ENCODE assay signal across 8 cellular contexts in the genomic region with DNA sequence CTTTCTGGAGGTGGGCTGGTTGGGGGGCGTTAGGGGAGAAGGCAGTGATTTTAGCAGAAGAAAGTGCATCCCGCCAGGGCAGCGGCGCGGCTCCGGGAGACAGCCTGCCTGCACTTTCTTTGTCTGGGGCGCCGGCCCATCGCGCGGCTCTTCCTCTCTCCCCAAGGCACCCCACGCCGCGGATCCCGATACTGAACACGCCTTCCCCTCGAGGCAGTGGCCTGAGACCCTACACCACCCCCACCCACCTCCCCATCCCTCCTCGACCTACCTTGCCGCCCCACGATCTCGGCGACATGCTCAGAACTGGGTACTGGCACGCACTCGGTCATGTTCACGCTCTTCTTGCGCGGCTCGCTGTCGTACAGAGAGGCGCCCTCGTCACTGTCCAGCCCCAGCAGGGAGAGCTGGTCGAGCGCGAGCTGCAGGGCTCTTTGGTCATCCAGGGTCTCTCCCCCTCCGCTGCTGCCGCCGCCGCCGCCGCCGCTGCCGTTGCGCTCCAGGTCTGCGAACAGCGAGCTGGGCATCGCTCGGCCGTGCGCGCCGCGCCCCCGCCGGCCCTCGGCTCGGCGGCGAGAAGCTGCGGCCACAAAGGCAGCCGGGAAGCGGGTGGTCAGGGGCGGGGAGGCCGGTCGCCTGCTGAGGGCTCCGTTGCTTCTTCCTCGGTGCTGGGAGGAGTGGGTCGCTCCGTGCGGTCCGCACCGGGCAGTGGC. TPM values are rescaled to one million over a fixed set of nuclear protein-coding genes. Genes with fewer than 3 reads are reported as not detected.
DNase-seq lines count a peak whose midpoint lies in the region; ATAC-seq and TF ChIP-seq lines count a peak whose summit lies in the region.

No MANE protein-coding gene starts in this region.

- DNase-seq in activated CD4-positive, CD25-positive, alpha-beta regulatory T cell treated with anti-CD3 and anti-CD28 coated beads, Interleukin-2, amount 50 U/mL, for 72 hours = peak; percentile 36
- DNase-seq in SK-MEL-5 (ENCODE audit: low read depth, low spot score) = peak; percentile 28
- DNase-seq in mammary epithelial cell = peak; percentile 46
- DNase-seq in iris pigment epithelial cell (ENCODE audit: low read depth) = peak; percentile 66
- DNase-seq in cortex of kidney (lab: John Stamatoyannopoulos, UW) = no peak

- peak overlapping the region; percentile 73 to 81 (median 77) for H3K4me3 ChIP-seq in mammary epithelial cell (replicated peaks in 1 of 3; ENCODE audit: insufficient read depth in 1 of 3, low read depth in 2 of 3, low read length in 3 of 3)
- peak overlapping the region; percentile 48 to 87 (median 76) for H3K4me3 ChIP-seq in skin epidermis

- WGBS in mammary epithelial cell (ENCODE audit: low coverage, missing lambda C conversion rate) = 2% methylated on average over 11 of the region's 71 CpGs

- H3K9me3 ChIP-seq in mammary epithelial cell (replicated peaks; ENCODE audit: insufficient read depth, low read length) = no peaks in the 10 kb centered on the region

- no peak overlapping the region for H3K9ac ChIP-seq in mammary epithelial cell (ENCODE audit: insufficient read depth, low read length)

- intact Hi-C loops in mammary epithelial cell (cut with micrococcal nuclease) = loop anchor here (10.0 kb wide), 3 partner anchors 101 to 631 kb away; no protein-coding TSS in a partner anchor

- H3K27me3 ChIP-seq in mammary epithelial cell (ENCODE audit: insufficient read depth, low read length) = no peaks in the 10 kb centered on the region

- ATAC-seq in activated CD4-positive, CD25-positive, alpha-beta regulatory T cell treated with anti-CD3 and anti-CD28 coated beads, Interleukin-2, amount 50 U/mL, for 24 hours = no peak
- ATAC-seq in HG02981 (IDR thresholded peaks at IDR 0.05; ENCODE audit: unreplicated experiment) = peak; percentile 3

- dilution Hi-C loops in mammary epithelial cell (cut with HindIII; ENCODE audit: low sequenced_read_pairs) = no loop called here

- H4K20me1 ChIP-seq in mammary epithelial cell (ENCODE audit: insufficient read depth, low read length) = no peaks in the 10 kb centered on the region

- no peak for TF ChIP-seq CTCF in mammary epithelial cell (conservative IDR thresholded peaks at IDR 0.05 in 1 of 2, IDR thresholded peaks at IDR 0.05 in 1 of 2; ENCODE audit: extremely low read depth in 1 of 2, insufficient read depth in 1 of 2, low read depth in 1 of 2, low read length in 2 of 2)

- no peak overlapping the region for H3K27ac ChIP-seq in mammary epithelial cell (ENCODE audit: insufficient read depth, low read depth, low read length)
- peak overlapping the region in 20 of 21 experiments; percentile 37 to 93 (median 84) for H3K27ac ChIP-seq in skin epidermis

- no peaks in the 10 kb centered on the region for H3K36me3 ChIP-seq in mammary epithelial cell (ENCODE audit: insufficient read depth, low read length)

- no peaks in the 10 kb centered on the region for H3K79me2 ChIP-seq in mammary epithelial cell (ENCODE audit: insufficient read depth, low read length)

- peak overlapping the region; percentile 89 for H2AFZ ChIP-seq in mammary epithelial cell (ENCODE audit: low read depth, low read length)

- peaks cover 11% of the 10 kb centered on the region for H3K4me1 ChIP-seq in mammary epithelial cell (ENCODE audit: insufficient read depth, low read length)

- no TSS peak for BruUV-seq in mammary epithelial cell (replicated peaks; lab: Mats Ljungman, UMichigan)

- peak overlapping the region; percentile 94 for H3K4me2 ChIP-seq in mammary epithelial cell (ENCODE audit: insufficient read depth, low read depth, low read length)

- CTCF ChIA-PET in mammary epithelial cell (lab: Charles Lee; ENCODE audit: low non-redundant PET) = interaction anchor here (1.1 kb wide), 1 partner anchor 63 kb away, joined by 3 read pairs; no protein-coding TSS in a partner anchor

- in situ Hi-C loops in SK-MEL-5 (cut with HindIII; ENCODE audit: low pct_unique_long_range_greater_than_20kb, low sequenced_read_pairs) = no loop called here
- in situ Hi-C loops in mammary epithelial cell (cut with MboI; ENCODE audit: low sequenced_read_pairs in 2 of 2) = no loop called here

RNA-seq across cellular contexts. Expression of a gene that starts 0.5 kb away (rescaled TPM):
- 1.1 and 1.6 TPM in 2 replicates for total RNA-seq in SK-MEL-5 (2014; rRNA removed; shearing (Covaris generic))
- 1.6 and 1.9 TPM in 2 replicates for polyA plus RNA-seq in SK-MEL-5 (2015; cell fraction: cytosol; rRNA removed)
- 2.9 and 3.3 TPM in 2 replicates for polyA plus RNA-seq in SK-MEL-5 (2015; cell fraction: nucleus; rRNA removed)
- total RNA-seq in mammary epithelial cell = 10 to 100 TPM in 1 of 2 donors, 1 to 10 TPM in 1; 1.8 to 10.8 TPM
- 0.73 TPM for polyA plus RNA-seq in mammary epithelial cell
- polyA minus RNA-seq in mammary epithelial cell = 1.2 TPM
